Comparison of ENCODE assay signal across 9 cellular contexts in genomic region chr7:38660427-38661099, GRCh38. TPM values are rescaled to one million over a fixed set of nuclear protein-coding genes. Genes with fewer than 3 reads are reported as not detected.
DNase-seq lines count a peak whose midpoint lies in the region; ATAC-seq and TF ChIP-seq lines count a peak whose summit lies in the region.
"Had no signal": no experiment of that assay in that cellular context is flagged by ENCODE, and none has a peak within 500 bp of the region (broad histone marks: within the 10 kb centered on the region; RNA-seq: fewer than 3 reads in every experiment).

No MANE protein-coding gene starts in this region.

- POLR2A ChIA-PET in BJ (lab: Charles Lee), result interaction anchor here (1.0 kb wide), 1 partner anchor 262 kb away, joined by 5 read pairs; no protein-coding TSS in a partner anchor

- H3K9me3 ChIP-seq in thoracic aorta, result no peaks in the 10 kb centered on the region

- no peak for TF ChIP-seq POLR2A in GM18505 (IDR thresholded peaks at IDR 0.05; ENCODE audit: borderline replicate concordance, extremely low read depth, insufficient read depth, insufficient read length)

- no peaks in the 10 kb centered on the region for H3K27me3 ChIP-seq in BJ (ENCODE audit: control insufficient read depth, insufficient read depth, low read length)
- H3K27me3 ChIP-seq in thoracic aorta (replicated peaks; ENCODE audit: insufficient read depth), result no peaks in the 10 kb centered on the region

- H3K27ac ChIP-seq in thoracic aorta, result no peak overlapping the region

- H3K36me3 ChIP-seq in BJ (ENCODE audit: control insufficient read depth, insufficient read depth, low read length) (no peaks in the 10 kb centered on the region), thoracic aorta (no peaks in the 10 kb centered on the region)

- H3K4me3 ChIP-seq in BJ (ENCODE audit: low read depth, low read length) (no peak overlapping the region), thoracic aorta (no peak overlapping the region)

- no peaks in the 10 kb centered on the region for H3K4me1 ChIP-seq in thoracic aorta (ENCODE audit: control insufficient read depth in 1 of 2, low read depth in 2 of 2)

- CTCF ChIA-PET in BJ (lab: Yijun Ruan, JAX), result interaction anchor here (0.7 to 5.5 kb wide), 21 partner anchors 9 to 291 kb away, joined by 3 to 37 read pairs (median 4); no protein-coding TSS in a partner anchor

- TF ChIP-seq CTCF in BJ (IDR thresholded peaks at IDR 0.05; ENCODE audit: insufficient read depth, low read depth, low read length), result peak; percentile 85
- peak; percentile 42 for TF ChIP-seq CTCF in thoracic aorta (IDR thresholded peaks at IDR 0.05)

- ATAC-seq in GM18505 (IDR thresholded peaks at IDR 0.05; ENCODE audit: unreplicated experiment) (peak; percentile 68), HG03064 (IDR thresholded peaks at IDR 0.05; ENCODE audit: low read depth, unreplicated experiment) (peak; percentile 73), thoracic aorta (ENCODE audit: insufficient number of reproducible peaks, low FRiP score, low read depth) (no peak), GM19463 (IDR thresholded peaks at IDR 0.05; ENCODE audit: unreplicated experiment) (no peak)

- DNase-seq in BJ (ENCODE audit: low read depth) (no peak), NCI-H748 (lab: John Stamatoyannopoulos, UW; ENCODE audit: unreplicated experiment) (peak; percentile 73), amniotic stem cell (lab: John Stamatoyannopoulos, UW) (peak; percentile 37), islet precursor cell (peak; percentile 67), thoracic aorta (ENCODE audit: low spot score) (no peak)

RNA-seq across cellular contexts. Expression of gene AMPH, which starts 29.4 kb away (rescaled TPM):
- 1.5 and 1.6 TPM in 2 replicates for polyA plus RNA-seq in BJ (2011; rRNA removed)
- 1.4 and 1.8 TPM in 2 replicates for polyA minus RNA-seq in BJ (2011; rRNA and poly(A)+ RNA removed)
- 1 to 10 TPM; 5.3 to 5.9 TPM for total RNA-seq in thoracic aorta
- total RNA-seq: naive thymus-derived CD8-positive, alpha-beta T cell had no signal

Comparison
In these comparisons a context has a peak if more than half of its experiments do, and no peak if none do; other contexts are left out.
1. DNase-seq: peak in NCI-H748 (single experiment), amniotic stem cell (single experiment) and islet precursor cell (single experiment); none in BJ (single experiment) and thoracic aorta (single experiment).
2. ATAC-seq: peak in GM18505 (single experiment) and HG03064 (single experiment); none in thoracic aorta (single experiment) and GM19463 (single experiment).